ENCODE assay signal across 12 cellular contexts in the genomic region with DNA sequence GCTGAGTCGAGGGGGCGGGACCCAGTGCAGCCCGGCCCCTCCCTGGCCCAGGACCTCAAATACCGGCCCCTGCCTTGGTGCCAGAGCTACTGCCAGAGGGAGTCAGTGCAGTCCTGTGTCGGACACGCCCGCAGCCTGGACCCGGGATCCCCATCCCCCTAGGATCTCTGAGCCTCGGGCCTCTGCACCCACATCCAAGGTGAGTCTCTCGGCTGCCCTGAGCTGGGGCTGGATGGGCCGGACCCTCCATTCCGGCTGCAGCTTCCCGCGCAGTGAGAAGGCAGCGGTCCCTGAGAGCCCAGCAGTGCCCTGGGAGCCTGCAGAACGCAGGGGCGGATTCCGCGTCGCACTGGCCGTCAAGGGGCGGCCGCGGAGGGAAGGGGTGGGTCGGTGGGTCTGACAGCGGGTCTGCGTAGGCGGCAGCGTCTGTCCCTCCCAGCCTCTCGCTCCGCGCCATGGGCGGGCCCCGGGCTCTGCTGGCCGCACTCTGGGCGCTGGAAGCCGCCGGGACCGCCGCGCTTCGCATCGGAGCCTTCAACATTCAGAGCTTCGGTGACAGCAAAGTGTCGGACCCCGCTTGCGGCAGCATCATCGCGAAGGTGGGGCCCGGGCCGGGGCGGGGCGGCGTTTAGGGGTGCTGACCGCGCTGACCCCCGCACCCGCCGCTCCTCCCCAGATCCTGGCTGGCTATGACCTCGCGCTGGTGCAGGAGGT. TPM values are rescaled to one million over a fixed set of nuclear protein-coding genes. Genes with fewer than 3 reads are reported as not detected.
DNase-seq lines count a peak whose midpoint lies in the region; ATAC-seq and TF ChIP-seq lines count a peak whose summit lies in the region.
"Had no signal": no experiment of that assay in that cellular context is flagged by ENCODE, and none has a peak within 500 bp of the region (broad histone marks: within the 10 kb centered on the region; RNA-seq: fewer than 3 reads in every experiment).

A gene with protein sequence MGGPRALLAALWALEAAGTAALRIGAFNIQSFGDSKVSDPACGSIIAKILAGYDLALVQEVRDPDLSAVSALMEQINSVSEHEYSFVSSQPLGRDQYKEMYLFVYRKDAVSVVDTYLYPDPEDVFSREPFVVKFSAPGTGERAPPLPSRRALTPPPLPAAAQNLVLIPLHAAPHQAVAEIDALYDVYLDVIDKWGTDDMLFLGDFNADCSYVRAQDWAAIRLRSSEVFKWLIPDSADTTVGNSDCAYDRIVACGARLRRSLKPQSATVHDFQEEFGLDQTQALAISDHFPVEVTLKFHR (plus strand): TSS at position 83 of the 714 bp plus-strand sequence. CDS start 373 bp downstream, at position 456.

- peak; percentile 64 for DNase-seq in activated CD8-positive, alpha-beta memory T cell treated with anti-CD3 and anti-CD28 coated beads for 24 hours
- no peak for DNase-seq in activated CD8-positive, alpha-beta memory T cell treated with anti-CD3 and anti-CD28 coated beads, Interleukin-2, amount 10 ng/mL, durations not matched to agents 7 days and 5 days
- no peak for DNase-seq in mammary epithelial cell
- DNase-seq in iPS-NIHi11 (ENCODE audit: low spot score) = peak; percentile 79
- no peak for DNase-seq in thoracic aorta (ENCODE audit: low spot score)
- no peak for DNase-seq in T-helper 2 cell
- DNase-seq in activated naive CD8-positive, alpha-beta T cell treated with anti-CD3 and anti-CD28 coated beads, Interleukin-2, amount 50 U/mL, for 24 hours = no peak
- DNase-seq: activated T-cell treated with anti-CD3 and anti-CD28 coated beads, Interleukin-2, amount 50 U/mL, for 4 hours; gastrocnemius medialis; Peyer's patch had no signal

- H3K36me3 ChIP-seq in mammary epithelial cell (ENCODE audit: insufficient read depth, low read length) (peaks cover 2% of the 10 kb centered on the region), thoracic aorta (peaks cover 42% of the 10 kb centered on the region)

- H3K4me1 Mint-ChIP-seq in activated CD8-positive, alpha-beta memory T cell treated with anti-CD3 and anti-CD28 coated beads, Interleukin-2, amount 10 ng/mL, durations not matched to agents 7 days and 5 days = no peaks in the 10 kb centered on the region
- H3K4me1 Mint-ChIP-seq in activated naive CD8-positive, alpha-beta T cell treated with anti-CD3 and anti-CD28 coated beads, Interleukin-2, amount 50 U/mL, for 24 hours = no peaks in the 10 kb centered on the region

- H3K27ac ChIP-seq in mammary epithelial cell (ENCODE audit: insufficient read depth, low read depth, low read length) = no peak within 1 kb of the TSS
- no peak within 1 kb of the TSS for H3K27ac ChIP-seq in thoracic aorta
- H3K27ac ChIP-seq: C4-2B, gastrocnemius medialis, Peyer's patch had no signal

- no peak within 1 kb of the TSS for H2AFZ ChIP-seq in mammary epithelial cell (ENCODE audit: low read depth, low read length)

- in situ Hi-C loops in mammary epithelial cell (cut with MboI; ENCODE audit: low sequenced_read_pairs in 2 of 2) = no loop called here

- no peaks in the 10 kb centered on the region for H3K27me3 Mint-ChIP-seq in activated CD8-positive, alpha-beta memory T cell treated with anti-CD3 and anti-CD28 coated beads, Interleukin-2, amount 10 ng/mL, durations not matched to agents 7 days and 5 days
- no peaks in the 10 kb centered on the region for H3K27me3 Mint-ChIP-seq in activated naive CD8-positive, alpha-beta T cell treated with anti-CD3 and anti-CD28 coated beads, Interleukin-2, amount 50 U/mL, for 24 hours

- no peak within 1 kb of the TSS for H3K27ac Mint-ChIP-seq in activated CD8-positive, alpha-beta memory T cell treated with anti-CD3 and anti-CD28 coated beads, Interleukin-2, amount 10 ng/mL, durations not matched to agents 7 days and 5 days
- H3K27ac Mint-ChIP-seq in activated naive CD8-positive, alpha-beta T cell treated with anti-CD3 and anti-CD28 coated beads, Interleukin-2, amount 50 U/mL, for 24 hours = no peak within 1 kb of the TSS

- no peaks in the 10 kb centered on the region for H3K79me2 ChIP-seq in mammary epithelial cell (ENCODE audit: insufficient read depth, low read length)

- H4K20me1 ChIP-seq in mammary epithelial cell (ENCODE audit: insufficient read depth, low read length) = peaks cover 8% of the 10 kb centered on the region

- H3K27me3 ChIP-seq in mammary epithelial cell (ENCODE audit: insufficient read depth, low read length) (no peaks in the 10 kb centered on the region), thoracic aorta (replicated peaks; ENCODE audit: insufficient read depth) (no peaks in the 10 kb centered on the region)

- intact Hi-C loops in mammary epithelial cell (cut with micrococcal nuclease) = no loop called here

- no peak within 1 kb of the TSS for H3K4me3 Mint-ChIP-seq in activated CD8-positive, alpha-beta memory T cell treated with anti-CD3 and anti-CD28 coated beads, Interleukin-2, amount 10 ng/mL, durations not matched to agents 7 days and 5 days
- H3K4me3 Mint-ChIP-seq in activated naive CD8-positive, alpha-beta T cell treated with anti-CD3 and anti-CD28 coated beads, Interleukin-2, amount 50 U/mL, for 24 hours = no peak within 1 kb of the TSS
- H3K4me3 Mint-ChIP-seq: activated T-cell treated with anti-CD3 and anti-CD28 coated beads, Interleukin-2, amount 50 U/mL, for 4 hours had no signal

- no TSS peak for BruUV-seq in mammary epithelial cell (replicated peaks; lab: Mats Ljungman, UMichigan)

- WGBS in mammary epithelial cell (ENCODE audit: low coverage, missing lambda C conversion rate) = 19% methylated on average over 14 of the region's 61 CpGs

- peaks cover 3% of the 10 kb centered on the region for H3K36me3 Mint-ChIP-seq in activated CD8-positive, alpha-beta memory T cell treated with anti-CD3 and anti-CD28 coated beads, Interleukin-2, amount 10 ng/mL, durations not matched to agents 7 days and 5 days
- H3K36me3 Mint-ChIP-seq in activated naive CD8-positive, alpha-beta T cell treated with anti-CD3 and anti-CD28 coated beads, Interleukin-2, amount 50 U/mL, for 24 hours (ENCODE audit: low read depth) = peaks cover 11% of the 10 kb centered on the region

- no peak for TF ChIP-seq CTCF in mammary epithelial cell (conservative IDR thresholded peaks at IDR 0.05 in 1 of 2, IDR thresholded peaks at IDR 0.05 in 1 of 2; ENCODE audit: extremely low read depth in 1 of 2, insufficient read depth in 1 of 2, low read depth in 1 of 2, low read length in 2 of 2)
- no peak for TF ChIP-seq CTCF in thoracic aorta (IDR thresholded peaks at IDR 0.05)

- H3K4me3 ChIP-seq in mammary epithelial cell (replicated peaks in 1 of 3; ENCODE audit: insufficient read depth in 1 of 3, low read depth in 2 of 3, low read length in 3 of 3) (no peak within 1 kb of the TSS), thoracic aorta (peak within 1 kb of the TSS; percentile 57)

- H3K9ac ChIP-seq in mammary epithelial cell (ENCODE audit: insufficient read depth, low read length) = no peak within 1 kb of the TSS

- no peaks in the 10 kb centered on the region for H3K9me3 ChIP-seq in mammary epithelial cell (replicated peaks; ENCODE audit: insufficient read depth, low read length)
- no peaks in the 10 kb centered on the region for H3K9me3 ChIP-seq in thoracic aorta
- H3K9me3 ChIP-seq: gastrocnemius medialis, Peyer's patch had no signal

- dilution Hi-C loops in mammary epithelial cell (cut with HindIII; ENCODE audit: low sequenced_read_pairs) = no loop called here

- CTCF ChIA-PET in activated CD8-positive, alpha-beta memory T cell treated with anti-CD3 and anti-CD28 coated beads, Interleukin-2, amount 10 ng/mL, durations not matched to agents 7 days and 5 days (lab: Charles Lee) = no interaction called here
- CTCF ChIA-PET in mammary epithelial cell (lab: Charles Lee; ENCODE audit: low non-redundant PET) = no interaction called here

- peak within 1 kb of the TSS; percentile 49 for H3K4me2 ChIP-seq in mammary epithelial cell (ENCODE audit: insufficient read depth, low read depth, low read length)

- H3K4me1 ChIP-seq in mammary epithelial cell (ENCODE audit: insufficient read depth, low read length) (peaks cover 10% of the 10 kb centered on the region), thoracic aorta (ENCODE audit: control insufficient read depth in 1 of 2, low read depth in 2 of 2) (peaks cover 10 to 14% of the 10 kb centered on the region in 2 donors)

- H3K9me3 Mint-ChIP-seq in activated CD8-positive, alpha-beta memory T cell treated with anti-CD3 and anti-CD28 coated beads, Interleukin-2, amount 10 ng/mL, durations not matched to agents 7 days and 5 days (ENCODE audit: low read depth) = no peaks in the 10 kb centered on the region
- no peaks in the 10 kb centered on the region for H3K9me3 Mint-ChIP-seq in activated naive CD8-positive, alpha-beta T cell treated with anti-CD3 and anti-CD28 coated beads, Interleukin-2, amount 50 U/mL, for 24 hours
- H3K9me3 Mint-ChIP-seq: activated T-cell treated with anti-CD3 and anti-CD28 coated beads, Interleukin-2, amount 50 U/mL, for 4 hours had no signal

- no peak for ATAC-seq in activated CD8-positive, alpha-beta memory T cell treated with anti-CD3 and anti-CD28 coated beads, Interleukin-2, amount 10 ng/mL, durations not matched to agents 7 days and 5 days
- ATAC-seq in thoracic aorta (ENCODE audit: insufficient number of reproducible peaks, low FRiP score, low read depth) (no peak), GM21423 (IDR thresholded peaks at IDR 0.05; ENCODE audit: unreplicated experiment) (no peak)
- no peak for ATAC-seq in activated naive CD8-positive, alpha-beta T cell treated with anti-CD3 and anti-CD28 coated beads, Interleukin-2, amount 50 U/mL, for 24 hours
- ATAC-seq: gastrocnemius medialis had no signal

RNA-seq across cellular contexts. Expression of the gene that starts here (rescaled TPM):
- total RNA-seq in activated CD8-positive, alpha-beta memory T cell treated with anti-CD3 and anti-CD28 coated beads, Interleukin-2, amount 10 ng/mL, durations not matched to agents 7 days and 5 days = 1 to 10 TPM; 1.5 to 2.0 TPM
- total RNA-seq in mammary epithelial cell (1 to 10 TPM in 1 of 2 donors, under 1 TPM in 1; 0.67 to 1.5 TPM), thoracic aorta (10 to 100 TPM in 1 of 2 donors, 1 to 10 TPM in 1; 2.3 to 10.7 TPM)
- polyA plus RNA-seq in mammary epithelial cell = 0.34 TPM
- polyA minus RNA-seq in mammary epithelial cell = not detected

Comparison
In these comparisons a context has a peak if more than half of its experiments do, and no peak if none do; other contexts are left out.
1. DNase-seq: peak in activated CD8-positive, alpha-beta memory T cell treated with anti-CD3 and anti-CD28 coated beads for 24 hours (single experiment) and iPS-NIHi11 (single experiment); none in activated CD8-positive, alpha-beta memory T cell treated with anti-CD3 and anti-CD28 coated beads, Interleukin-2, amount 10 ng/mL, durations not matched to agents 7 days and 5 days (single experiment), mammary epithelial cell (single experiment), thoracic aorta (single experiment), T-helper 2 cell (0 of 5) and activated naive CD8-positive, alpha-beta T cell treated with anti-CD3 and anti-CD28 coated beads, Interleukin-2, amount 50 U/mL, for 24 hours (single experiment).